Comparison of ENCODE assay signal across 21 cellular contexts in the genomic region with DNA sequence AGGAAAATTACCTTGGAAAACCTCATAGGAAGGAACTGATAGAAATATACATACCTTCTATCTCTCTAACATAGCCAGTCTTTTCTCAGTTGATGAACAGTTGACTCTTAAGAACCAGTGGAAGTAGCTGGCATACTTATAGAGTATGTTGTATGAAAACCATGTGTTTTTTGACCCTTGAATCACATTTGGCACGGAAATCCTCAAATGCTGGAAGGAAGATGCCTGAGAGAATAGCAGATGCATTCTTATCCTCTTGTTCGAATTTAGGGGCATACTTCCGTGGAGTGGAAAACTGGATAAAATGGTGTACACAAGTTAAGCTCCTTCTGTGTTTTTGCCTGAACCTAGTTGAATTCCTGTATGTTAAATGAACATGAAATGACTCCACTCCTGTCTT.
A peak's percentile ranks its signal among the peaks of the same experiment; 100 is the strongest.
DNase-seq lines count a peak whose midpoint lies in the region; FAIRE-seq and TF ChIP-seq lines count a peak whose summit lies in the region.
"Had no signal": no experiment of that assay in that cellular context is flagged by ENCODE, and none has a peak within 500 bp of the region (broad histone marks: within the 10 kb centered on the region; RNA-seq: fewer than 3 reads in every experiment).

No MANE protein-coding gene starts in this region.

- H3K4me1 ChIP-seq in PC-9 (replicated peaks; ENCODE audit: insufficient read depth) (peaks cover 34% of the 10 kb centered on the region), muscle layer of duodenum (ENCODE audit: control insufficient read depth in 1 of 2, insufficient read depth in 2 of 2, low read length in 2 of 2) (peaks cover 0 to 5% of the 10 kb centered on the region in 2 donors)

- H3F3A ChIP-seq in PC-9 (ENCODE audit: insufficient read depth, low read depth): peaks cover 25% of the 10 kb centered on the region

- H3K27me3 ChIP-seq in PC-9 (ENCODE audit: insufficient read depth, low read depth) (no peaks in the 10 kb centered on the region), muscle layer of duodenum (ENCODE audit: low read depth, low read length) (no peaks in the 10 kb centered on the region)
- H3K27me3 ChIP-seq: MG63 had no signal

- FAIRE-seq in urothelium cell line (lab: Jason Lieb, UNC): peak; percentile 89
- FAIRE-seq: D721Med had no signal

- peak overlapping the region; percentile 75 for H3K27ac ChIP-seq in PC-9
- peak overlapping the region; percentile 15 for H3K27ac ChIP-seq in muscle layer of duodenum (ENCODE audit: low read length)
- H3K27ac ChIP-seq: KMS-11, RWPE1 had no signal

- H3K4me2 ChIP-seq in PC-9: peak overlapping the region; percentile 63; the same call in 1 of the 2 replicates
- H3K4me2 ChIP-seq: KMS-11 had no signal

- no peak overlapping the region for H3K4me3 Mint-ChIP-seq in T-helper 2 cell treated with Interferon-gamma antibody and Interleukin-4, amounts not matched to agents 5 μg/mL and 100 μg/mL, for 36 hours
- H3K4me3 Mint-ChIP-seq: B cell; CD4-positive, alpha-beta T cell had no signal

- no peak for DNase-seq in PC-9
- DNase-seq in fibroblast of gingiva (ENCODE audit: low read depth): peak; percentile 6
- no peak for DNase-seq in urothelium cell line (ENCODE audit: low spot score)
- no peak for DNase-seq in glomerular visceral epithelial cell (ENCODE audit: extremely low spot score)
- DNase-seq in T-helper 2 cell treated with Interferon-gamma antibody and Interleukin-4, amounts not matched to agents 5 μg/mL and 100 μg/mL, for 36 hours (ENCODE audit: low spot score): no peak
- no peak for DNase-seq in KG1 (lab: John Stamatoyannopoulos, UW)
- DNase-seq: CD4-positive, alpha-beta T cell; DMS79 treated with DMSO at 0.1 percent for 48 hours; GDM1; MG63; NCI-H1092 treated with DMSO at 0.1 percent for 48 hours; NCI-H1694 treated with DMSO at 0.1 percent for 48 hours; NCI-H345; NCI-H526 treated with DMSO at 0.1 percent for 48 hours; NK-92 treated with Interleukin-12 subunit alpha and Interleukin-12 subunit beta, amount 100 ng/mL, for 24 hours; OCI-M1 had no signal

- H3K79me2 ChIP-seq in PC-9 (ENCODE audit: low read depth): no peaks in the 10 kb centered on the region

- POLR2A ChIA-PET in PC-9 (lab: Charles Lee; ENCODE audit: unreplicated experiment): no interaction called here

- CTCF ChIA-PET in PC-9 (lab: Charles Lee): no interaction called here

- no peak for TF ChIP-seq CTCF in PC-9 (conservative IDR thresholded peaks at IDR 0.05)

- peak overlapping the region; percentile 52; the same call in 1 of the 2 replicates for H2AFZ ChIP-seq in PC-9

- no TSS peak for BruUV-seq in PC-9 (replicated peaks; lab: Mats Ljungman, UMichigan)

- H3K9me3 Mint-ChIP-seq in T-helper 2 cell treated with Interferon-gamma antibody and Interleukin-4, amounts not matched to agents 5 μg/mL and 100 μg/mL, for 36 hours: peaks cover 9% of the 10 kb centered on the region

- H3K36me3 ChIP-seq in PC-9 (ENCODE audit: low read depth): no peaks in the 10 kb centered on the region
- no peaks in the 10 kb centered on the region for H3K36me3 ChIP-seq in muscle layer of duodenum (ENCODE audit: control insufficient read depth in 1 of 2, insufficient read depth in 2 of 2, low read length in 2 of 2)
- H3K36me3 ChIP-seq: MG63 had no signal

- H3K9me2 ChIP-seq in PC-9 (ENCODE audit: insufficient read depth): 0 out of 2 replicates have a peak, but pooled peaks cover 4% of the 10 kb centered on the region

- H3K4me1 Mint-ChIP-seq in T-helper 2 cell treated with Interferon-gamma antibody and Interleukin-4, amounts not matched to agents 5 μg/mL and 100 μg/mL, for 36 hours (ENCODE audit: low read depth): no peaks in the 10 kb centered on the region
- H3K4me1 Mint-ChIP-seq: B cell had no signal

- H3K27me3 Mint-ChIP-seq in T-helper 2 cell treated with Interferon-gamma antibody and Interleukin-4, amounts not matched to agents 5 μg/mL and 100 μg/mL, for 36 hours (ENCODE audit: low read depth): no peaks in the 10 kb centered on the region
- H3K27me3 Mint-ChIP-seq: B cell; CD4-positive, alpha-beta T cell had no signal

- no peaks in the 10 kb centered on the region for H4K20me1 ChIP-seq in PC-9 (ENCODE audit: insufficient read depth)

- H3K27ac Mint-ChIP-seq in T-helper 2 cell treated with Interferon-gamma antibody and Interleukin-4, amounts not matched to agents 5 μg/mL and 100 μg/mL, for 36 hours: no peak overlapping the region
- H3K27ac Mint-ChIP-seq: B cell; CD4-positive, alpha-beta T cell had no signal

- H3K9me3 ChIP-seq in PC-9 (ENCODE audit: insufficient read depth, low read depth) (no peaks in the 10 kb centered on the region), muscle layer of duodenum (ENCODE audit: control insufficient read depth in 1 of 2, low read length in 2 of 2) (no peaks in the 10 kb centered on the region)
- H3K9me3 ChIP-seq: MG63 had no signal

- intact Hi-C loops in PC-9 (cut with micrococcal nuclease; ENCODE audit: unreplicated experiment): loop anchor here (1.0 to 10.0 kb wide), 4 partner anchors 38 to 147 kb away; no protein-coding TSS in a partner anchor

- H3K36me3 Mint-ChIP-seq in T-helper 2 cell treated with Interferon-gamma antibody and Interleukin-4, amounts not matched to agents 5 μg/mL and 100 μg/mL, for 36 hours (ENCODE audit: low read depth): no peaks in the 10 kb centered on the region

- no peak overlapping the region for H3K4me3 ChIP-seq in PC-9
- H3K4me3 ChIP-seq in muscle layer of duodenum (ENCODE audit: low read depth in 1 of 2, low read length in 2 of 2): no peak overlapping the region
- H3K4me3 ChIP-seq: MG63 had no signal
